ENCODE assay signal across 16 cellular contexts in the genomic region with DNA sequence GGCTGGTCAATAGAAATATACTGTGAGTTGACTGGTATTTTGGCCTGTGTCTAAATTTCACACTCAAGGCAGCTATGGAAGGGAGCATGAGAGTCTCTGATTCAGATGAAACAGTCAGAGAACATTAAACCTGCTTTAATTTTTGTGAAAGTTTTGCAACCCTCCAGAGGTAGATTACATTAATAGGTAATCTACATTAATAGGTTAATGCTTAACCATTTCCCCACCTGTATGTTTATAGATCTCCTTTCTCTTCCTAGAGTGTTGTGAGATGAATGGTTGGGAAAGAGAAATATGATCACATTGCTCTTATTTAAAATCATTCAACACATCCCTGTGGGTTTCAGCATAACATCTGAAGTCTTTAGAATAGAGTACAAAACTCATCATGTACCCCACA.
"Had no signal": no experiment of that assay in that cellular context is flagged by ENCODE, and none has a peak within 500 bp of the region (broad histone marks: within the 10 kb centered on the region; RNA-seq: fewer than 3 reads in every experiment).

No MANE protein-coding gene starts in this region.

- H3K36me3 ChIP-seq: heart left ventricle, ovary, stomach, thoracic aorta, transverse colon had no signal

- H3K27me3 ChIP-seq: heart left ventricle, ovary, stomach, transverse colon had no signal

- H3K4me3 ChIP-seq: heart left ventricle, ovary, stomach, thoracic aorta, transverse colon had no signal

- H3K27ac Mint-ChIP-seq: dendritic cell treated with granulocyte-macrophage colony-stimulating factor and Interleukin-4, amounts not matched to agents 40 ng/mL and 50 ng/mL, for 4 days; mesothelial cell of epicardium; natural killer cell had no signal

- ATAC-seq: heart left ventricle, natural killer cell, right cardiac atrium had no signal

- H3K4me3 Mint-ChIP-seq: dendritic cell treated with granulocyte-macrophage colony-stimulating factor and Interleukin-4, amounts not matched to agents 40 ng/mL and 50 ng/mL, for 4 days; mesothelial cell of epicardium; natural killer cell; neural crest cell had no signal

- H3K9me3 ChIP-seq: heart left ventricle, ovary, stomach, thoracic aorta, transverse colon had no signal

- H3K9me3 Mint-ChIP-seq: mesothelial cell of epicardium, natural killer cell, neural crest cell had no signal

- H3K27ac ChIP-seq: heart left ventricle, ovary, thoracic aorta, transverse colon had no signal

- H3K36me3 Mint-ChIP-seq: mesothelial cell of epicardium, natural killer cell had no signal

- H3K27me3 Mint-ChIP-seq: dendritic cell treated with granulocyte-macrophage colony-stimulating factor and Interleukin-4, amounts not matched to agents 40 ng/mL and 50 ng/mL, for 4 days had no signal

- DNase-seq: erythroblast; heart left ventricle; hippocampal formation; natural killer cell; ovary; right cardiac atrium; small intestine; stimulated activated CD4-positive, alpha-beta T cell treated with anti-CD3 and anti-CD28 coated beads, Interleukin-12 subunit alpha, Interleukin-12 subunit beta, amount 100 ng/mL, for 4 hours; stimulated activated naive CD4-positive, alpha-beta T cell; stomach; substantia nigra; transverse colon had no signal

- H3K4me1 Mint-ChIP-seq: natural killer cell had no signal

- H3K4me1 ChIP-seq: heart left ventricle, stomach, transverse colon had no signal
